1 cellular context compared by ENCODE assay signal in genomic region chr1:201676651-201677050, GRCh38.
TF ChIP-seq lines count a peak whose summit lies in the region.

No MANE protein-coding gene starts in this region.

TF ChIP-seq in H1, 55 proteins besides CTCF, POLR2A, EP300 and RAD21:
- no peak for TF ChIP-seq CHD7 (IDR thresholded peaks at IDR 0.05; ENCODE audit: insufficient replicate concordance, low read length)
